Comparison of ENCODE assay signal across 8 cellular contexts in the genomic region with DNA sequence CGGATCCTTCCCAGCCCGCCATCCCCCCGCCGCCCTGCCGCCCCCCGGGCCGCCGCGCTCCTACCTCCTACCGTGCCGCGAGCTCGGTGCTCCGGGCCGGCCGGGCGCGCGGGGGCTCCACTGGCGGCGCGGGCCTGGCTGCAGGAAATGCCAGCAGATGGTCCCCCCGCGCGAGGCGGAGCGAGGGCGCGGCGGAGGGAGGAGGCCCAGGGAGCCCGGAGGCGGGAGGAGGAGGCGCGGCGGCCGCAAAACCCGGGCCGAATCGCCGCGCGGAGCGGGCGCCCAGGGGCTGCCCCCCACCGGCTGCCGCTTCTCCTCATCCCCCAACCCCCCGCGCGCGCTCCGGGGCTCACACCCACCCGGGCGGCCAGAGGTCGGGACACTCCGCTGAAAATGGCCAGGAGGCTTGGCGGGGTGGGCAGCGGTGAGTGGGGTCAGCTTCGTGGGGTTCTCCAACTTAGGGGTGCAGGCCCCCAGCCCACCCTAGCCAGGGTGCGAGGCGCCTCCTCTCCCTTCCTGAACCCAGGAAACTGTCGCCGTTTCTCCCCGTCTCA. TPM values are rescaled to one million over a fixed set of nuclear protein-coding genes. Genes with fewer than 3 reads are reported as not detected.
DNase-seq lines count a peak whose midpoint lies in the region; ATAC-seq and TF ChIP-seq lines count a peak whose summit lies in the region.

A gene with protein sequence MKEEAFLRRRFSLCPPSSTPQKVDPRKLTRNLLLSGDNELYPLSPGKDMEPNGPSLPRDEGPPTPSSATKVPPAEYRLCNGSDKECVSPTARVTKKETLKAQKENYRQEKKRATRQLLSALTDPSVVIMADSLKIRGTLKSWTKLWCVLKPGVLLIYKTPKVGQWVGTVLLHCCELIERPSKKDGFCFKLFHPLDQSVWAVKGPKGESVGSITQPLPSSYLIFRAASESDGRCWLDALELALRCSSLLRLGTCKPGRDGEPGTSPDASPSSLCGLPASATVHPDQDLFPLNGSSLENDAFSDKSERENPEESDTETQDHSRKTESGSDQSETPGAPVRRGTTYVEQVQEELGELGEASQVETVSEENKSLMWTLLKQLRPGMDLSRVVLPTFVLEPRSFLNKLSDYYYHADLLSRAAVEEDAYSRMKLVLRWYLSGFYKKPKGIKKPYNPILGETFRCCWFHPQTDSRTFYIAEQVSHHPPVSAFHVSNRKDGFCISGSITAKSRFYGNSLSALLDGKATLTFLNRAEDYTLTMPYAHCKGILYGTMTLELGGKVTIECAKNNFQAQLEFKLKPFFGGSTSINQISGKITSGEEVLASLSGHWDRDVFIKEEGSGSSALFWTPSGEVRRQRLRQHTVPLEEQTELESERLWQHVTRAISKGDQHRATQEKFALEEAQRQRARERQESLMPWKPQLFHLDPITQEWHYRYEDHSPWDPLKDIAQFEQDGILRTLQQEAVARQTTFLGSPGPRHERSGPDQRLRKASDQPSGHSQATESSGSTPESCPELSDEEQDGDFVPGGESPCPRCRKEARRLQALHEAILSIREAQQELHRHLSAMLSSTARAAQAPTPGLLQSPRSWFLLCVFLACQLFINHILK (minus strand): TSS at position 159 of the 554 bp plus-strand sequence. CDS start 36,162 bp downstream, outside the sequence.

- intact Hi-C loops in HCT116 (cut with micrococcal nuclease) = no loop called here

- TF ChIP-seq RAD21 in HCT116 (IDR thresholded peaks at IDR 0.05; ENCODE audit: low read depth) = no peak

- RAD21 ChIA-PET in HCT116 (lab: Charles Lee; ENCODE audit: low non-redundant PET in 1 of 2, low total read pairs in 2 of 2, uncharacterized antibody in 2 of 2, unreplicated experiment in 2 of 2) = no interaction called here

- POLR2A ChIA-PET in HCT116 (lab: Charles Lee) = no interaction called here

- no peak for DNase-seq in HCT116 (ENCODE audit: low read depth, low spot score)
- DNase-seq in Peyer's patch = peak in 2 of 3 donors; percentile 77 to 85
- peak in 1 of 2 donors; percentile 68 for DNase-seq in activated naive CD4-positive, alpha-beta T cell treated with anti-CD3 and anti-CD28 coated beads, Interleukin-2, amount 50 U/mL, for 72 hours (ENCODE audit: low spot score in 2 of 2)
- DNase-seq in SHP77 (lab: John Stamatoyannopoulos, UW) = no peak

- no peaks in the 10 kb centered on the region for H3K36me3 Mint-ChIP-seq in activated naive CD4-positive, alpha-beta T cell treated with anti-CD3 and anti-CD28 coated beads, Interleukin-2, amount 50 U/mL, for 72 hours
- H3K36me3 Mint-ChIP-seq in nephron (ENCODE audit: low read depth) = no peaks in the 10 kb centered on the region

- no peaks in the 10 kb centered on the region for H4K20me1 ChIP-seq in HCT116 (ENCODE audit: insufficient read depth)

- H3K27ac Mint-ChIP-seq in activated naive CD4-positive, alpha-beta T cell treated with anti-CD3 and anti-CD28 coated beads, Interleukin-2, amount 50 U/mL, for 72 hours = peak within 1 kb of the TSS in 1 of 2 donors; percentile 33
- H3K27ac Mint-ChIP-seq in nephron = peak within 1 kb of the TSS; percentile 40 to 76 (median 71)

- H3K9me3 Mint-ChIP-seq in activated naive CD4-positive, alpha-beta T cell treated with anti-CD3 and anti-CD28 coated beads, Interleukin-2, amount 50 U/mL, for 72 hours = no peaks in the 10 kb centered on the region
- H3K9me3 Mint-ChIP-seq in nephron = no peaks in the 10 kb centered on the region

- H3K9me3 ChIP-seq in HCT116 (ENCODE audit: control insufficient read depth in 1 of 2, insufficient read depth in 1 of 2, low read depth in 1 of 2, low read length in 2 of 2) (no peaks in the 10 kb centered on the region), Peyer's patch (no peaks in the 10 kb centered on the region), gastroesophageal sphincter (no peaks in the 10 kb centered on the region)

- H3K4me3 Mint-ChIP-seq in nephron = peak within 1 kb of the TSS; percentile 81 to 93 (median 91)

- peaks cover 12% of the 10 kb centered on the region for H3K27me3 Mint-ChIP-seq in nephron (ENCODE audit: low read depth)

- H3K79me2 ChIP-seq in HCT116 (ENCODE audit: insufficient read depth, low read length) = peaks cover 39% of the 10 kb centered on the region; the same call in 1 of the 2 replicates

- H3K27me3 ChIP-seq in HCT116 (ENCODE audit: insufficient read depth, low read length) (no peaks in the 10 kb centered on the region), Peyer's patch (no peaks in the 10 kb centered on the region), gastroesophageal sphincter (no peaks in the 10 kb centered on the region)

- BruUV-seq in HCT116 (replicated peaks; lab: Mats Ljungman, UMichigan) = no TSS peak

- ATAC-seq in HCT116 (peak; percentile 67), gastroesophageal sphincter (peak; percentile 73), HG03442 (IDR thresholded peaks at IDR 0.05; ENCODE audit: unreplicated experiment) (no peak)
- ATAC-seq in activated naive CD4-positive, alpha-beta T cell treated with anti-CD3 and anti-CD28 coated beads, Interleukin-2, amount 50 U/mL, for 72 hours = peak; percentile 28 to 72

- TF ChIP-seq CTCF in HCT116 (IDR thresholded peaks at IDR 0.05 in 2 of 3, conservative IDR thresholded peaks at IDR 0.05 in 1 of 3; ENCODE audit: borderline replicate concordance in 1 of 3, insufficient read depth in 1 of 3, low read depth in 2 of 3, low read length in 2 of 3) (no peak), Peyer's patch (IDR thresholded peaks at IDR 0.05) (no peak), gastroesophageal sphincter (IDR thresholded peaks at IDR 0.05) (peak in 1 of 4 experiments; percentile 29), nephron (IDR thresholded peaks at IDR 0.05; ENCODE audit: unreplicated experiment in 3 of 3) (no peak), subcutaneous adipose tissue (IDR thresholded peaks at IDR 0.05; ENCODE audit: low read depth) (no peak)

- peak within 1 kb of the TSS; percentile 95 for H3K4me2 ChIP-seq in HCT116 (ENCODE audit: low read length)

- H3K9ac ChIP-seq in HCT116 (ENCODE audit: low read length) = peak within 1 kb of the TSS; percentile 76

- peaks cover 57% of the 10 kb centered on the region for H3K4me1 Mint-ChIP-seq in nephron

- CTCF ChIA-PET in HCT116 (lab: Charles Lee) = no interaction called here

- H3K27ac ChIP-seq in HCT116 (ENCODE audit: low read depth, low read length) (peak within 1 kb of the TSS; percentile 52; the same call in 1 of the 2 replicates), Peyer's patch (peak within 1 kb of the TSS; percentile 59 to 88 (median 72)), gastroesophageal sphincter (peak within 1 kb of the TSS; percentile 48 to 94 (median 92))

- H3K36me3 ChIP-seq in HCT116 (ENCODE audit: control insufficient read depth in 1 of 2, insufficient read depth in 2 of 2, low read length in 2 of 2) (no peaks in the 10 kb centered on the region), Peyer's patch (no peaks in the 10 kb centered on the region), gastroesophageal sphincter (no peaks in the 10 kb centered on the region)

- 0% methylated on average over 4 of the region's 63 CpGs; no CpG with 5 or more reads in 1 of the 2 donors for WGBS in gastroesophageal sphincter (ENCODE audit: low coverage in 1 of 2), 2 donors

- H3K4me3 ChIP-seq in HCT116 (replicated peaks in 1 of 2; ENCODE audit: low read depth in 1 of 2, low read length in 2 of 2) (peak within 1 kb of the TSS; percentile 74 to 82), Peyer's patch (peak within 1 kb of the TSS; percentile 45 to 93 (median 68)), gastroesophageal sphincter (peak within 1 kb of the TSS; percentile 92 to 93)

- no peak within 1 kb of the TSS for H2AFZ ChIP-seq in HCT116 (ENCODE audit: low read depth, low read length, poor library complexity, severe bottlenecking)

- no peaks in the 10 kb centered on the region for H3K9me2 ChIP-seq in HCT116 (ENCODE audit: insufficient read depth)

- H3K4me1 ChIP-seq in HCT116 (ENCODE audit: control insufficient read depth in 1 of 2, insufficient read depth in 2 of 2, low read length in 2 of 2) = peaks cover 19 to 42% of the 10 kb centered on the region in 2 experiments; a peak in 3 of 4 replicates
- peaks cover 0 to 71% (median 0%) of the 10 kb centered on the region in 4 donors for H3K4me1 ChIP-seq in Peyer's patch
- peaks cover 0 to 75% (median 46%) of the 10 kb centered on the region in 3 donors for H3K4me1 ChIP-seq in gastroesophageal sphincter

- no peak for TF ChIP-seq EP300 in gastroesophageal sphincter (IDR thresholded peaks at IDR 0.05)

- TF ChIP-seq POLR2A in HCT116 (IDR thresholded peaks at IDR 0.05; ENCODE audit: borderline replicate concordance, extremely low read depth, insufficient read depth, insufficient read length) (no peak), Peyer's patch (IDR thresholded peaks at IDR 0.05) (peak in 1 of 2 donors; percentile 25), gastroesophageal sphincter (IDR thresholded peaks at IDR 0.05) (peak; percentile 41 to 46)

TF ChIP-seq in HCT116, 20 proteins besides CTCF, POLR2A, EP300 and RAD21 (continues in another document):
- TF ChIP-seq SRF (IDR thresholded peaks at IDR 0.05; ENCODE audit: low read depth) (no peak), TCF7L2 (IDR thresholded peaks at IDR 0.05; ENCODE audit: borderline replicate concordance, extremely low read depth, insufficient read depth, insufficient read length) (no peak), CEBPB (IDR thresholded peaks at IDR 0.05; ENCODE audit: low read depth) (no peak), SP1 (IDR thresholded peaks at IDR 0.05; ENCODE audit: low read depth) (peak; percentile 71; the same call in 1 of the 2 replicates), YY1 (IDR thresholded peaks at IDR 0.05; ENCODE audit: extremely low read depth, insufficient replicate concordance, low read depth, low read length) (peak; percentile 46), ZNF274 (IDR thresholded peaks at IDR 0.05; ENCODE audit: low read depth, low read length) (no peak), EZH2phosphoT487 (IDR thresholded peaks at IDR 0.05; ENCODE audit: borderline replicate concordance) (no peak), EGR1 (IDR thresholded peaks at IDR 0.05; ENCODE audit: low read depth) (no peak)
- TF ChIP-seq, protein P1, sequence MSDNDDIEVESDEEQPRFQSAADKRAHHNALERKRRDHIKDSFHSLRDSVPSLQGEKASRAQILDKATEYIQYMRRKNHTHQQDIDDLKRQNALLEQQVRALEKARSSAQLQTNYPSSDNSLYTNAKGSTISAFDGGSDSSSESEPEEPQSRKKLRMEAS (IDR thresholded peaks at IDR 0.05) = no peak; the same call in 1 of the 2 replicates

RNA-seq across cellular contexts. Expression of the gene that starts here (rescaled TPM):
- total RNA-seq in HCT116 (2021; ENCODE audit: unreplicated experiment) = 44.2 TPM
- 30.9 and 34.3 TPM in 2 replicates for polyA plus RNA-seq in HCT116 (2012)
- 100 to 1,000 TPM in 1 of 4 donors, 10 to 100 TPM in 3; 39.8 to 110 (median 73.2) TPM for total RNA-seq in Peyer's patch
- total RNA-seq in activated naive CD4-positive, alpha-beta T cell treated with anti-CD3 and anti-CD28 coated beads, Interleukin-2, amount 50 U/mL, for 72 hours = 10 to 100 TPM in 1 of 2 donors, 1 to 10 TPM in 1; 1.2 to 20.0 TPM
- 10 to 100 TPM; 39.9 to 94.0 (median 66.4) TPM for total RNA-seq in gastroesophageal sphincter
- 10 to 100 TPM; 12.9 to 64.2 (median 22.3) TPM for total RNA-seq in subcutaneous adipose tissue

Comparison
In these comparisons a context has a peak if more than half of its experiments do, and no peak if none do; other contexts are left out.
1. DNase-seq: peak in Peyer's patch (2 of 3); none in HCT116 (single experiment) and SHP77 (0 of 2).
2. Peak in every context shown above with its lines, with median percentiles within 50 percentile points of each other: H3K27ac ChIP-seq and H3K4me3 ChIP-seq.